Comparison of ENCODE assay signal across 22 cellular contexts in the genomic region with DNA sequence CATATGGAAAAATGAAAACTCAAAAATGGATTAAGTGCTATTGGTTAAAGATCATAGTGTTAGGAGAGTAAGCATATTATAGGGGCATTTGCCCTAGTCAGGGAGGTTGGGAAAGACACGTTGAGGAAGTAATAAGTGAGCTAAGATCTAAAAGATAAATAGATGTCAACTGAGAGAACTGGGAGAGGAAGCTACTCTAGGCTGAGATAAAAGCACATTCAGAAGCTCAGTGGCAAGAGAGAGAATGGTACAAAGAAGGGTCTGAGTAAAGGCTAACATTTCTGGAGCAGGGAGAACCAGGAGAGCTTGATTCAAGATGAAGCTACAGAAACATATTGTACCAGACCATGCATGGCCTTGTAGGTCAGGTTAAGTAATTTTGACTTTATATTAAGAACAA.
"Had no signal": no experiment of that assay in that cellular context is flagged by ENCODE, and none has a peak within 500 bp of the region (broad histone marks: within the 10 kb centered on the region; RNA-seq: fewer than 3 reads in every experiment).

No MANE protein-coding gene starts in this region.

- H3K27ac ChIP-seq: colonic mucosa, epithelial cell of prostate, lower lobe of right lung, parathyroid adenoma, right lobe of liver, testis, upper lobe of left lung, VCaP had no signal

- DNase-seq: activated CD4-positive, alpha-beta T cell treated with anti-CD3 and anti-CD28 coated beads for 1 hour; activated effector memory CD4-positive, alpha-beta T cell treated with anti-CD3 and anti-CD28 coated beads, Interleukin-2, amount 50 U/mL, for 16 hours; activated naive CD4-positive, alpha-beta T cell treated with anti-CD3 and anti-CD28 coated beads, Interleukin-2, amount 50 U/mL, for 16 hours; activated T-cell treated with anti-CD3 and anti-CD28 coated beads, Interleukin-2, amount 50 U/mL, for 72 hours; aorta; colonic mucosa; endodermal cell; foreskin fibroblast; hippocampal formation; islet precursor cell; left colon; lower lobe of right lung; right lobe of liver; small intestine; stimulated activated CD4-positive, alpha-beta T cell treated with anti-CD3 and anti-CD28 coated beads, Interleukin-4, amount 100 ng/mL, for 1 hour; T-helper 9 cell; testis; upper lobe of left lung had no signal

- H3K27me3 ChIP-seq: colonic mucosa, right lobe of liver, testis, upper lobe of left lung had no signal

- H3K36me3 ChIP-seq: colonic mucosa, lower lobe of right lung, right lobe of liver had no signal

- H3K9me3 ChIP-seq: colonic mucosa, lower lobe of right lung, right lobe of liver, testis, upper lobe of left lung had no signal

- H3K4me3 ChIP-seq: colonic mucosa, lower lobe of right lung, right lobe of liver, testis, upper lobe of left lung had no signal

- ATAC-seq: activated T-cell treated with anti-CD3 and anti-CD28 coated beads, Interleukin-2, amount 50 U/mL, for 72 hours; left colon; lower lobe of right lung; natural killer cell treated with Interleukin-12 subunit alpha and Interleukin-12 subunit beta and Interleukin-15 and Interleukin-18, amount 100 ng/mL, for 72 hours; right lobe of liver had no signal
